ENCODE assay signal across 11 cellular contexts in genomic region chr6:89562114-89562815, GRCh38.
DNase-seq lines count a peak whose midpoint lies in the region; ATAC-seq and TF ChIP-seq lines count a peak whose summit lies in the region.
"Had no signal": no experiment of that assay in that cellular context is flagged by ENCODE, and none has a peak within 500 bp of the region (broad histone marks: within the 10 kb centered on the region; RNA-seq: fewer than 3 reads in every experiment).

No MANE protein-coding gene starts in this region.

- DNase-seq in DMS79 (lab: John Stamatoyannopoulos, UW) (peak; percentile 50), WTC11 (ENCODE audit: low spot score) (no peak), left ventricle myocardium inferior (no peak), putamen (ENCODE audit: low spot score) (peak; percentile 27), NCI-H1436 (lab: John Stamatoyannopoulos, UW) (no peak), adrenal gland (no peak), MG63 (no peak)
- DNase-seq: GF-D8; naive B cell; stimulated activated CD4-positive, alpha-beta T cell treated with anti-CD3 and anti-CD28 coated beads, Interleukin-4, amount 100 ng/mL, for 4 hours had no signal

- H3K9me3 ChIP-seq in left ventricle myocardium inferior (replicated peaks) (peaks cover 6% of the 10 kb centered on the region), adrenal gland (replicated peaks in 1 of 3) (no peaks in the 10 kb centered on the region), MG63 (no peaks in the 10 kb centered on the region)

- peaks cover 7% of the 10 kb centered on the region for H3K36me3 Mint-ChIP-seq in WTC11

- H3K27ac ChIP-seq in left ventricle myocardium inferior (replicated peaks) (peak overlapping the region; percentile 39), adrenal gland (no peak overlapping the region)

- H3K4me3 ChIP-seq in left ventricle myocardium inferior, result peak overlapping the region; percentile 47
- H3K4me3 ChIP-seq in adrenal gland, result no peak overlapping the region
- no peak overlapping the region for H3K4me3 ChIP-seq in MG63

- H3K27ac Mint-ChIP-seq in WTC11, result no peak overlapping the region; the same call in 1 of the 2 replicates

- H3K36me3 ChIP-seq in left ventricle myocardium inferior, result no peaks in the 10 kb centered on the region
- H3K36me3 ChIP-seq in adrenal gland (replicated peaks in 1 of 2), result no peaks in the 10 kb centered on the region
- H3K36me3 ChIP-seq in MG63, result no peaks in the 10 kb centered on the region

- H3K4me1 ChIP-seq in left ventricle myocardium inferior (peaks cover 25% of the 10 kb centered on the region), adrenal gland (replicated peaks in 1 of 2) (peaks cover 4 to 9% of the 10 kb centered on the region in 2 donors)

- H3K9me3 Mint-ChIP-seq in WTC11, result peaks cover 20% of the 10 kb centered on the region

- POLR2A ChIA-PET in WTC11 (lab: Charles Lee), result no interaction called here

- intact Hi-C loops in left ventricle myocardium inferior (cut with micrococcal nuclease) (no loop called here), adrenal gland (cut with DNase I) (no loop called here)

- H3K27me3 Mint-ChIP-seq in WTC11 (ENCODE audit: low read depth), result peaks cover 1% of the 10 kb centered on the region

- peak; percentile 53; the same call in 1 of the 2 replicates for ATAC-seq in WTC11
- ATAC-seq in HG03442 (IDR thresholded peaks at IDR 0.05; ENCODE audit: unreplicated experiment), result no peak

- 64 to 75% (median 66%) methylated on average over 17 to 18 of the region's 18 CpGs for WGBS in adrenal gland, 4 donors

- H3K27me3 ChIP-seq in left ventricle myocardium inferior (ENCODE audit: low read depth), result no peaks in the 10 kb centered on the region
- H3K27me3 ChIP-seq in adrenal gland, result no peaks in the 10 kb centered on the region
- H3K27me3 ChIP-seq in MG63, result peaks cover 9% of the 10 kb centered on the region

- no peak for TF ChIP-seq POLR2A in adrenal gland (IDR thresholded peaks at IDR 0.05)

- H3K4me1 Mint-ChIP-seq in WTC11, result peaks cover 11% of the 10 kb centered on the region
- H3K4me1 Mint-ChIP-seq: naive B cell had no signal

- CTCF ChIA-PET in WTC11 (lab: Charles Lee), result interaction anchor here (0.7 to 1.7 kb wide), 4 partner anchors 26 to 190 kb away, joined by 3 to 5 read pairs (median 4); no protein-coding TSS in a partner anchor

- TF ChIP-seq CTCF in WTC11 (IDR thresholded peaks at IDR 0.05), result no peak
- TF ChIP-seq CTCF in left ventricle myocardium inferior (IDR thresholded peaks at IDR 0.05; ENCODE audit: borderline replicate concordance), result no peak
- TF ChIP-seq CTCF in adrenal gland (IDR thresholded peaks at IDR 0.05), result no peak

- H3K4me3 Mint-ChIP-seq in WTC11, result no peak overlapping the region
- H3K4me3 Mint-ChIP-seq: naive B cell had no signal

TF ChIP-seq in WTC11, 78 proteins besides CTCF, POLR2A, EP300 and RAD21:
- TF ChIP-seq ZNF532 (CRISPR knock-in tag; IDR thresholded peaks at IDR 0.05; ENCODE audit: borderline replicate concordance) (no peak), ZNF121 (CRISPR knock-in tag; IDR thresholded peaks at IDR 0.05) (peak; percentile 65; the same call in 1 of the 2 replicates)

Comparison
In these comparisons a context has a peak if more than half of its experiments do, and no peak if none do; other contexts are left out.
1. DNase-seq: peak in DMS79 (single experiment) and putamen (single experiment); none in WTC11 (single experiment), left ventricle myocardium inferior (single experiment), NCI-H1436 (single experiment), adrenal gland (0 of 7) and MG63 (single experiment).